10 cellular contexts compared by ENCODE assay signal in the genomic region with DNA sequence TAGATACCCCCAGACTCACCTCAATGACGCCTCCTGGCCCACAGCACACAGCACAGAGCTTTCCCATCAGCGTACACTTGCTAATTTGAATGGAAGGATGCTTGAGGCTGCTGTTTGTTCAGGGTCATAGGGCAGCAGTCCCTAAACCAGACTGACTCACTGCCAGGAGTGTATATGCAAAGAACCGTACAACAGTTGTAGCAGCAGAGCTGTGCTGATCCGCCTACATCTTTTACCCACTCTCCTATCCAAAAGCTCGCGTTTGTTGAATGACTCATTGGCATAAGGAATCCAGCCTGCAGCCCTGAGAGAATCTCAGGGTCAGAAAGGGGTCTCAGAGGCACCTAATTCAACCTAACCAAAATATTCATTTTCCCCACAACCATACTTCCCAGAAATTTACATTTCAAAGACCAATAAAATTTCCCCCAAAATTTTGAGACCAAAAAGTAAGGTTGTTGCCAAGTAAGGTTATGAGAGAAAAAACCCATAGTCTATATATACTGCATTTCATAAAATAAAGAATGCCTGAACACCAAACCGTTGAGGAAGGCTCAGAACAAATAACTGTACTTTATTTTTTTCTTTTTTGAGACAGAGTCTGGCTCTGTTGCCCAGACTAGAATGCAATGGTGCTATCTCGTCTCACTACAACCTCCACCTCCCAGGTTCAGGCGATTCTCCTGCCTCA. TPM values are rescaled to one million over a fixed set of nuclear protein-coding genes. Genes with fewer than 3 reads are reported as not detected.
DNase-seq lines count a peak whose midpoint lies in the region; ATAC-seq and TF ChIP-seq lines count a peak whose summit lies in the region.
"Had no signal": no experiment of that assay in that cellular context is flagged by ENCODE, and none has a peak within 500 bp of the region (broad histone marks: within the 10 kb centered on the region; RNA-seq: fewer than 3 reads in every experiment).

No MANE protein-coding gene starts in this region.

- H3K27me3 ChIP-seq in BLaER1 treated with 17β-estradiol and CSF1 and Interleukin-3, amounts not matched to agents 10 nM and 100 nM: no peaks in the 10 kb centered on the region
- no peaks in the 10 kb centered on the region for H3K27me3 ChIP-seq in mesenchymal stem cell (ENCODE audit: control insufficient read depth in 1 of 2, insufficient read depth in 1 of 2, low read length in 2 of 2)

- peak overlapping the region in 9 of 11 experiments; percentile 20 to 99 (median 82); a peak in 17 of 22 replicates for H3K27ac ChIP-seq in BLaER1 treated with 17β-estradiol and CSF1 and Interleukin-3, amounts not matched to agents 10 nM and 100 nM
- no peak overlapping the region for H3K27ac ChIP-seq in mesenchymal stem cell (ENCODE audit: low read length, poor library complexity, severe bottlenecking)

- H3K36me3 Mint-ChIP-seq in HFFc6 (ENCODE audit: low read depth) (no peaks in the 10 kb centered on the region), CD14-positive monocyte (no peaks in the 10 kb centered on the region)

- H2AK5ac ChIP-seq in mesenchymal stem cell (ENCODE audit: low read length, severe bottlenecking): no peak overlapping the region

- H3K18ac ChIP-seq in mesenchymal stem cell (ENCODE audit: low read depth in 1 of 2, low read length in 2 of 2): no peak overlapping the region

- no peak overlapping the region for H3K4me3 Mint-ChIP-seq in HFFc6
- H3K4me3 Mint-ChIP-seq in CD14-positive monocyte: no peak overlapping the region

- TF ChIP-seq CTCF in HFFc6 (IDR thresholded peaks at IDR 0.05): no peak
- TF ChIP-seq CTCF in CD14-positive monocyte (IDR thresholded peaks at IDR 0.05): no peak

- H3K9me3 Mint-ChIP-seq in HFFc6 (no peaks in the 10 kb centered on the region), CD14-positive monocyte (peaks cover 0 to 2% (median 0%) of the 10 kb centered on the region in 7 donors)

- no peak overlapping the region for H2BK5ac ChIP-seq in mesenchymal stem cell (ENCODE audit: low read depth, low read length, poor library complexity, severe bottlenecking)

- 45% methylated on average over 9 of the region's 9 CpGs for WGBS in mesenchymal stem cell

- H3K4me2 ChIP-seq in BLaER1 treated with 17β-estradiol and CSF1 and Interleukin-3, amounts not matched to agents 10 nM and 100 nM: peak overlapping the region; percentile 13 to 95 (median 82); a peak in 20 of 22 replicates
- peak overlapping the region; percentile 18 for H3K4me2 ChIP-seq in mesenchymal stem cell (ENCODE audit: low read length, poor library complexity, severe bottlenecking)

- peaks cover 4% of the 10 kb centered on the region for H3K79me1 ChIP-seq in mesenchymal stem cell (replicated peaks; ENCODE audit: low read length, poor library complexity, severe bottlenecking)

- intact Hi-C loops in CD14-positive monocyte (cut with micrococcal nuclease): no loop called here

- peak; percentile 60 for DNase-seq in HFFc6
- DNase-seq in activated naive CD4-positive, alpha-beta T cell treated with anti-CD3 and anti-CD28 coated beads, Interleukin-2, amount 50 U/mL, for 16 hours: peak; percentile 40
- peak; percentile 75 for DNase-seq in mesenchymal stem cell
- DNase-seq in UCSD-AML1 (lab: John Stamatoyannopoulos, UW; ENCODE audit: unreplicated experiment): no peak
- DNase-seq in CD14-positive monocyte (ENCODE audit: low spot score): no peak
- DNase-seq in NCI-H2171 (lab: John Stamatoyannopoulos, UW): no peak
- DNase-seq: cerebellar nuclear complex had no signal

- H3K27ac Mint-ChIP-seq in HFFc6: no peak overlapping the region
- H3K27ac Mint-ChIP-seq in CD14-positive monocyte: no peak overlapping the region

- no peaks in the 10 kb centered on the region for H4K20me1 ChIP-seq in BLaER1 treated with 17β-estradiol and CSF1 and Interleukin-3, amounts not matched to agents 10 nM and 100 nM

- peaks cover 0 to 11% (median 7%) of the 10 kb centered on the region in 11 experiments; a peak in 8 of 22 replicates for H3K9me3 ChIP-seq in BLaER1 treated with 17β-estradiol and CSF1 and Interleukin-3, amounts not matched to agents 10 nM and 100 nM (replicated peaks in 1 of 11)
- no peaks in the 10 kb centered on the region for H3K9me3 ChIP-seq in mesenchymal stem cell (ENCODE audit: control insufficient read depth, low read length)
- H3K9me3 ChIP-seq: HAP-1 had no signal

- H3K4me1 Mint-ChIP-seq in HFFc6 (ENCODE audit: low read depth): peaks cover 17% of the 10 kb centered on the region
- H3K4me1 Mint-ChIP-seq in CD14-positive monocyte: peaks cover 6% of the 10 kb centered on the region

- H3K4me3 ChIP-seq in BLaER1 treated with 17β-estradiol and CSF1 and Interleukin-3, amounts not matched to agents 10 nM and 100 nM: no peak overlapping the region
- H3K4me3 ChIP-seq in mesenchymal stem cell (ENCODE audit: insufficient read depth in 1 of 2, low read depth in 1 of 2, low read length in 2 of 2): no peak overlapping the region
- H3K4me3 ChIP-seq: HAP-1 had no signal

- H2BK120ac ChIP-seq in mesenchymal stem cell (ENCODE audit: low read depth, low read length): no peak overlapping the region

- H2AFZ ChIP-seq in mesenchymal stem cell (ENCODE audit: low read depth, low read length): no peak overlapping the region

- peaks cover 54 to 92% (median 83%) of the 10 kb centered on the region in 10 experiments for H3K4me1 ChIP-seq in BLaER1 treated with 17β-estradiol and CSF1 and Interleukin-3, amounts not matched to agents 10 nM and 100 nM
- H3K4me1 ChIP-seq in mesenchymal stem cell (ENCODE audit: control insufficient read depth, insufficient read depth, low read depth, low read length): peaks cover 7% of the 10 kb centered on the region
- H3K4me1 ChIP-seq: HAP-1 had no signal

- ATAC-seq in HG03520 (IDR thresholded peaks at IDR 0.05; ENCODE audit: unreplicated experiment): no peak

- no peak overlapping the region for H4K8ac ChIP-seq in mesenchymal stem cell (ENCODE audit: low read length)

- no peak overlapping the region for H4K91ac ChIP-seq in mesenchymal stem cell (ENCODE audit: low read length)

- peaks cover 0 to 7% (median 0%) of the 10 kb centered on the region in 11 experiments; a peak in 1 of 22 replicates for H3K36me3 ChIP-seq in BLaER1 treated with 17β-estradiol and CSF1 and Interleukin-3, amounts not matched to agents 10 nM and 100 nM
- H3K36me3 ChIP-seq in mesenchymal stem cell (ENCODE audit: control insufficient read depth in 1 of 2, insufficient read depth in 2 of 2, low read depth in 1 of 2, low read length in 2 of 2): no peaks in the 10 kb centered on the region
- H3K36me3 ChIP-seq: HAP-1 had no signal

- no peak overlapping the region for H2BK15ac ChIP-seq in mesenchymal stem cell (ENCODE audit: low read depth, poor library complexity, severe bottlenecking)

- H3K27me3 Mint-ChIP-seq in HFFc6 (ENCODE audit: insufficient read depth) (peaks cover 5% of the 10 kb centered on the region), CD14-positive monocyte (ENCODE audit: low read depth in 3 of 3) (peaks cover 0 to 3% (median 1%) of the 10 kb centered on the region in 3 donors)

- H3K4ac ChIP-seq in mesenchymal stem cell (ENCODE audit: low read depth in 1 of 2, low read length in 2 of 2): no peak overlapping the region

- peak overlapping the region in 5 of 11 experiments; percentile 56 to 81 (median 72); a peak in 9 of 22 replicates for H3K9ac ChIP-seq in BLaER1 treated with 17β-estradiol and CSF1 and Interleukin-3, amounts not matched to agents 10 nM and 100 nM
- no peak overlapping the region for H3K9ac ChIP-seq in mesenchymal stem cell (ENCODE audit: low read length)

- H2BK12ac ChIP-seq in mesenchymal stem cell (ENCODE audit: low read length in 2 of 2): no peak overlapping the region

- peak overlapping the region in 1 of 2 experiments; percentile 72 for H3K14ac ChIP-seq in mesenchymal stem cell (ENCODE audit: low read length in 2 of 2)

- H3K23ac ChIP-seq in mesenchymal stem cell (ENCODE audit: low read length in 2 of 2): no peak overlapping the region

RNA-seq across cellular contexts. Expression of a gene that starts 35.3 kb away (rescaled TPM):
- 10 to 100 TPM; 72.4 to 92.5 (median 82.7) TPM for total RNA-seq in HFFc6 (2021; fragmentation: NEBNext Ultra II Directional; extraction: Animal tissue kit (Norgen Biotek cat#: 25700))
- polyA plus RNA-seq in mesenchymal stem cell (2013, experiment 1 of 2): 84.5 TPM
- polyA plus RNA-seq in mesenchymal stem cell (2013, experiment 2 of 2): 80.3 TPM
- polyA plus RNA-seq in CD14-positive monocyte: 100 to 1,000 TPM; 259 to 273 TPM

RNA-seq across cellular contexts. Expression of a gene that starts 55.6 kb away (rescaled TPM):
- 10 to 100 TPM; 32.3 to 44.3 (median 33.5) TPM for total RNA-seq in HFFc6 (2021; fragmentation: NEBNext Ultra II Directional; extraction: Animal tissue kit (Norgen Biotek cat#: 25700))
- polyA plus RNA-seq in mesenchymal stem cell (2013, experiment 1 of 2): 11.3 TPM
- polyA plus RNA-seq in mesenchymal stem cell (2013, experiment 2 of 2): 11.6 TPM
- 1 to 10 TPM; 2.7 to 3.9 TPM for polyA plus RNA-seq in CD14-positive monocyte

RNA-seq across cellular contexts. Expression of a gene that starts 56.0 kb away (rescaled TPM):
- total RNA-seq in HFFc6 (2021; fragmentation: NEBNext Ultra II Directional; extraction: Animal tissue kit (Norgen Biotek cat#: 25700)): 10 to 100 TPM; 22.8 to 28.4 (median 26.0) TPM
- 13.5 TPM for polyA plus RNA-seq in mesenchymal stem cell (2013, experiment 1 of 2)
- polyA plus RNA-seq in mesenchymal stem cell (2013, experiment 2 of 2): 13.6 TPM
- polyA plus RNA-seq in CD14-positive monocyte: 10 to 100 TPM; 13.6 to 16.2 TPM

Comparison
In these comparisons a context has a peak if more than half of its experiments do, and no peak if none do; other contexts are left out.
1. DNase-seq: peak in HFFc6 (single experiment), activated naive CD4-positive, alpha-beta T cell treated with anti-CD3 and anti-CD28 coated beads, Interleukin-2, amount 50 U/mL, for 16 hours (single experiment) and mesenchymal stem cell (single experiment); none in UCSD-AML1 (single experiment), CD14-positive monocyte (single experiment) and NCI-H2171 (single experiment).